9 cellular contexts compared by ENCODE assay signal in genomic region chr7:151696738-151697514, GRCh38.
DNase-seq lines count a peak whose midpoint lies in the region; ATAC-seq, FAIRE-seq and TF ChIP-seq lines count a peak whose summit lies in the region.
"Had no signal": no experiment of that assay in that cellular context is flagged by ENCODE, and none has a peak within 500 bp of the region (broad histone marks: within the 10 kb centered on the region; RNA-seq: fewer than 3 reads in every experiment).

No MANE protein-coding gene starts in this region.

- no peak overlapping the region for H3K27ac Mint-ChIP-seq in activated CD4-positive, alpha-beta memory T cell treated with anti-CD3 and anti-CD28 coated beads for 36 hours

- TF ChIP-seq CTCF in HepG2 (CRISPR knock-in tag; IDR thresholded peaks at IDR 0.05), result peak; percentile 48

- H3K4me2 ChIP-seq in HepG2 (ENCODE audit: low read depth, low read length), result peak overlapping the region; percentile 8; the same call in 1 of the 2 replicates

- WGBS in HepG2 (ENCODE audit: low lambda C conversion rate), result 10% methylated on average over 2 of the region's 18 CpGs

- no peaks in the 10 kb centered on the region for H3K27me3 Mint-ChIP-seq in activated CD4-positive, alpha-beta memory T cell treated with anti-CD3 and anti-CD28 coated beads for 36 hours

- no peak overlapping the region for H3K4me3 ChIP-seq in HepG2 (replicated peaks in 1 of 3; ENCODE audit: insufficient read depth in 1 of 3, low read depth in 2 of 3, low read length in 3 of 3)
- H3K4me3 ChIP-seq: thoracic aorta had no signal

- POLR2A ChIA-PET in HepG2 (lab: Yijun Ruan, JAX), result no interaction called here
- POLR2A ChIA-PET in activated CD4-positive, alpha-beta memory T cell treated with anti-CD3 and anti-CD28 coated beads for 36 hours (lab: Charles Lee), result no interaction called here

- no peak overlapping the region for H3K9ac ChIP-seq in HepG2 (ENCODE audit: insufficient read depth, low read depth, low read length)

- TF ChIP-seq POLR2A in HepG2 (IDR thresholded peaks at IDR 0.05; ENCODE audit: insufficient read depth in 1 of 2, low read depth in 2 of 2, low read length in 2 of 2), result no peak
- TF ChIP-seq POLR2A in GM18505 (IDR thresholded peaks at IDR 0.05; ENCODE audit: borderline replicate concordance, extremely low read depth, insufficient read depth, insufficient read length), result no peak

- in situ Hi-C loops in HepG2 (cut with HindIII; ENCODE audit: extremely low pct_ligation_motif_present, low pct_unique_long_range_greater_than_20kb), result no loop called here

- BruUV-seq in HepG2 (replicated peaks; lab: Mats Ljungman, UMichigan), result no TSS peak

- no peaks in the 10 kb centered on the region for H3K36me3 ChIP-seq in HepG2 (replicated peaks in 1 of 2; ENCODE audit: control insufficient read depth in 1 of 2, insufficient read depth in 2 of 2, low read length in 2 of 2)
- H3K36me3 ChIP-seq: thoracic aorta had no signal

- H3K4me1 Mint-ChIP-seq in activated CD4-positive, alpha-beta memory T cell treated with anti-CD3 and anti-CD28 coated beads for 36 hours (ENCODE audit: low read depth), result no peaks in the 10 kb centered on the region

- H2AFZ ChIP-seq in HepG2 (ENCODE audit: low read length), result no peak overlapping the region

- no peaks in the 10 kb centered on the region for H4K20me1 ChIP-seq in HepG2 (ENCODE audit: insufficient read depth, low read length)

- no peaks in the 10 kb centered on the region for H3K9me3 Mint-ChIP-seq in activated CD4-positive, alpha-beta memory T cell treated with anti-CD3 and anti-CD28 coated beads for 36 hours

- peaks cover 1 to 34% of the 10 kb centered on the region in 2 experiments; a peak in 3 of 5 replicates for H3K27me3 ChIP-seq in HepG2 (ENCODE audit: control insufficient read depth in 1 of 2, insufficient read depth in 2 of 2, low read length in 2 of 2)

- DNase-seq in A172 (ENCODE audit: low spot score) (peak; percentile 91), NCI-H1417 (lab: John Stamatoyannopoulos, UW) (peak; percentile 93 to 99 (median 97)), amniotic epithelial cell (ENCODE audit: low read depth) (peak; percentile 42), HepG2 (ENCODE audit: low spot score) (peak; percentile 19)
- no peak for DNase-seq in activated CD4-positive, alpha-beta memory T cell treated with anti-CD3 and anti-CD28 coated beads for 36 hours

- no peak for FAIRE-seq in HepG2 (lab: Jason Lieb, UNC)

- intact Hi-C loops in HepG2 (cut with micrococcal nuclease; ENCODE audit: unreplicated experiment), result no loop called here
- intact Hi-C loops in activated CD4-positive, alpha-beta memory T cell treated with anti-CD3 and anti-CD28 coated beads for 36 hours (cut with micrococcal nuclease), result no loop called here

- peaks cover 22% of the 10 kb centered on the region for H3K4me1 ChIP-seq in HepG2 (ENCODE audit: insufficient read depth, low read length)

- no peaks in the 10 kb centered on the region for H3K79me2 ChIP-seq in HepG2 (ENCODE audit: insufficient read depth, low read length)

- ATAC-seq in HepG2 (peak; percentile 80), GM18858 (IDR thresholded peaks at IDR 0.05; ENCODE audit: unreplicated experiment) (no peak), GM18505 (IDR thresholded peaks at IDR 0.05; ENCODE audit: unreplicated experiment) (no peak), HG03378 (IDR thresholded peaks at IDR 0.05; ENCODE audit: unreplicated experiment) (no peak)

- no peak overlapping the region for H3K27ac ChIP-seq in HepG2 (ENCODE audit: extremely low read length, insufficient read depth, low read length)
- H3K27ac ChIP-seq: thoracic aorta had no signal

- CTCF ChIA-PET in HepG2 (lab: Yijun Ruan, JAX; ENCODE audit: low intra/inter-chr PET ratio, low total read pairs), result no interaction called here
- CTCF ChIA-PET in activated CD4-positive, alpha-beta memory T cell treated with anti-CD3 and anti-CD28 coated beads for 36 hours (lab: Charles Lee), result no interaction called here

- TF ChIP-seq EP300 in HepG2 (IDR thresholded peaks at IDR 0.05; ENCODE audit: low read depth in 2 of 2, low read length in 2 of 2) (no peak), HepG2 (CRISPR knock-in tag; IDR thresholded peaks at IDR 0.05; ENCODE audit: borderline replicate concordance) (no peak)

- no peaks in the 10 kb centered on the region for H3K9me3 ChIP-seq in HepG2 (ENCODE audit: low read length)
- H3K9me3 ChIP-seq: thoracic aorta had no signal

- no peak overlapping the region for H3K4me3 Mint-ChIP-seq in activated CD4-positive, alpha-beta memory T cell treated with anti-CD3 and anti-CD28 coated beads for 36 hours

- TF ChIP-seq RAD21 in HepG2 (CRISPR knock-in tag; IDR thresholded peaks at IDR 0.05), result no peak

- no peaks in the 10 kb centered on the region for H3K36me3 Mint-ChIP-seq in activated CD4-positive, alpha-beta memory T cell treated with anti-CD3 and anti-CD28 coated beads for 36 hours

TF ChIP-seq in HepG2, 621 proteins besides CTCF, POLR2A, EP300 and RAD21 (continues in another document):
- peak; percentile 53; the same call in 1 of the 2 replicates for TF ChIP-seq ZFX (CRISPR knock-in tag; IDR thresholded peaks at IDR 0.05; ENCODE audit: low read depth)
- TF ChIP-seq CCDC6 (CRISPR knock-in tag; IDR thresholded peaks at IDR 0.05), result no peak
- TF ChIP-seq FOSL2 (CRISPR knock-in tag; IDR thresholded peaks at IDR 0.05), result peak; percentile 30; the same call in 1 of the 2 replicates
- TF ChIP-seq TRIM22 (IDR thresholded peaks at IDR 0.05), result no peak
- TF ChIP-seq, protein P1, sequence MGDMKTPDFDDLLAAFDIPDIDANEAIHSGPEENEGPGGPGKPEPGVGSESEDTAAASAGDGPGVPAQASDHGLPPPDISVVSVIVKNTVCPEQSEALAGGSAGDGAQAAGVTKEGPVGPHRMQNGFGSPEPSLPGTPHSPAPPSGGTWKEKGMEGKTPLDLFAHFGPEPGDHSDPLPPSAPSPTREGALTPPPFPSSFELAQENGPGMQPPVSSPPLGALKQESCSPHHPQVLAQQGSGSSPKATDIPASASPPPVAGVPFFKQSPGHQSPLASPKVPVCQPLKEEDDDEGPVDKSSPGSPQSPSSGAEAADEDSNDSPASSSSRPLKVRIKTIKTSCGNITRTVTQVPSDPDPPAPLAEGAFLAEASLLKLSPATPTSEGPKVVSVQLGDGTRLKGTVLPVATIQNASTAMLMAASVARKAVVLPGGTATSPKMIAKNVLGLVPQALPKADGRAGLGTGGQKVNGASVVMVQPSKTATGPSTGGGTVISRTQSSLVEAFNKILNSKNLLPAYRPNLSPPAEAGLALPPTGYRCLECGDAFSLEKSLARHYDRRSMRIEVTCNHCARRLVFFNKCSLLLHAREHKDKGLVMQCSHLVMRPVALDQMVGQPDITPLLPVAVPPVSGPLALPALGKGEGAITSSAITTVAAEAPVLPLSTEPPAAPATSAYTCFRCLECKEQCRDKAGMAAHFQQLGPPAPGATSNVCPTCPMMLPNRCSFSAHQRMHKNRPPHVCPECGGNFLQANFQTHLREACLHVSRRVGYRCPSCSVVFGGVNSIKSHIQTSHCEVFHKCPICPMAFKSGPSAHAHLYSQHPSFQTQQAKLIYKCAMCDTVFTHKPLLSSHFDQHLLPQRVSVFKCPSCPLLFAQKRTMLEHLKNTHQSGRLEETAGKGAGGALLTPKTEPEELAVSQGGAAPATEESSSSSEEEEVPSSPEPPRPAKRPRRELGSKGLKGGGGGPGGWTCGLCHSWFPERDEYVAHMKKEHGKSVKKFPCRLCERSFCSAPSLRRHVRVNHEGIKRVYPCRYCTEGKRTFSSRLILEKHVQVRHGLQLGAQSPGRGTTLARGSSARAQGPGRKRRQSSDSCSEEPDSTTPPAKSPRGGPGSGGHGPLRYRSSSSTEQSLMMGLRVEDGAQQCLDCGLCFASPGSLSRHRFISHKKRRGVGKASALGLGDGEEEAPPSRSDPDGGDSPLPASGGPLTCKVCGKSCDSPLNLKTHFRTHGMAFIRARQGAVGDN (CRISPR knock-in tag; IDR thresholded peaks at IDR 0.05), result peak; percentile 36; the same call in 1 of the 2 replicates
- no peak for TF ChIP-seq ZNF850 (CRISPR knock-in tag; conservative IDR thresholded peaks at IDR 0.05)
- peak; percentile 39; the same call in 1 of the 2 replicates for TF ChIP-seq ZFY (CRISPR knock-in tag; IDR thresholded peaks at IDR 0.05)
- 0 out of 2 replicates have a peak, but pooled peaks have one; percentile 51 for TF ChIP-seq HNRNPL (IDR thresholded peaks at IDR 0.05; ENCODE audit: low read depth, low read length)
